14 cellular contexts compared by ENCODE assay signal in the genomic region with DNA sequence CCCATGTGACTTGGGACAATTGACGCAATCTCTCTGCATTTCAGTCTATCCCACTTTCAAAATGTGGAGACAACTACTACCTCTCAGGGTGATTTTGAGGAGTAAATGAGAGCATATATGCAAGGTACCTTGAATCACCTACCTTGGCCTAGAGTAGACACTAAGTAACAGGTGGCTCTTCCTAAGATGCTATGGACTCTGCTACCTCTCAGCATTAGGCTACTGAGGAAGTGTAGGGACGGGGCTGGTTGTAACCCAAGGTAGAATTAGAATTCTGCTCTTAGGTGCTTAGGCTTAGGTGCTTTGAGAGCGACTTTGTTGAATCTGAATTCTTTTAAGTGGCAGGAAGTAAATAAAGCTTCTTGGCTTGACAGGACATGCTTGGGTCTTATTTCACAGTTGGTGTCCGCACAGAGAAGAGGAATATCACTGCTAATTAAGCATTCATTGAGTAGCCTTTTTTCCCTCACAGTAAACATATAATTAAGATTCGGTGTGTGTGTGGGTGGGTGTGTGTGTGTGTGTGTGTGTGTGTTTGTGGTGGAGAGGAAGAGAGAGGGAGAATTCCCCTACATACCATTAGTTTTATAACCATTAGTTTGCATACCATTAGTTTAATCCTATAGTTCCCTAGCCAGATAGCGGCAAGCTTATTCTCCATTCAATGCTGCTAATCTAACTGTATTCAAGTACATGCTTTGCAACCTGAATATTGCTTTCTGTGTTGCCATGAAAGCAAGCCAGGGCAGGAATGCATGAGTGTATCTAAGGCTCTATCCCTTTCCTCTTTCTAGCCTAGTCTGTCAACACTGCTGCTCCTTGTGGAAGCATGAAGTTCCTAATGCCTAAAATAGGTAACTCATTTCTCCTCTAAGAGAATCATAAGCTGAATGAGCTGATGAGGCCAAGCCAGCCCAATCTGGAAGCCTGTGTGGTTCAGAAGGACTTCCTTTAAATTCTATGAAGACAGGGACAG.
A peak's percentile ranks its signal among the peaks of the same experiment; 100 is the strongest.
DNase-seq lines count a peak whose midpoint lies in the region; ATAC-seq and TF ChIP-seq lines count a peak whose summit lies in the region.
"Had no signal": no experiment of that assay in that cellular context is flagged by ENCODE, and none has a peak within 500 bp of the region (broad histone marks: within the 10 kb centered on the region; RNA-seq: fewer than 3 reads in every experiment).

No MANE protein-coding gene starts in this region.

- H3K9me3 Mint-ChIP-seq in T-cell (peaks cover 0 to 6% (median 6%) of the 10 kb centered on the region in 3 donors), endothelial cell (ENCODE audit: unreplicated experiment) (no peaks in the 10 kb centered on the region)
- H3K9me3 Mint-ChIP-seq in stimulated activated naive CD8-positive, alpha-beta T cell treated with anti-CD3 and anti-CD28 coated beads, Interleukin-15, amount 100 ng/mL, for 72 hours = peaks cover 10% of the 10 kb centered on the region in 2 donors
- H3K9me3 Mint-ChIP-seq: mesothelial cell of epicardium had no signal

- H3K4me1 Mint-ChIP-seq in T-cell = peaks cover 70 to 95% (median 83%) of the 10 kb centered on the region in 3 donors
- H3K4me1 Mint-ChIP-seq in endothelial cell (ENCODE audit: unreplicated experiment) = peaks cover 57% of the 10 kb centered on the region
- peaks cover 73% of the 10 kb centered on the region for H3K4me1 Mint-ChIP-seq in stimulated activated naive CD8-positive, alpha-beta T cell treated with anti-CD3 and anti-CD28 coated beads, Interleukin-15, amount 100 ng/mL, for 72 hours

- H3K27ac Mint-ChIP-seq in T-cell (peak overlapping the region; percentile 93 to 97), endothelial cell (ENCODE audit: unreplicated experiment) (peak overlapping the region; percentile 82)
- H3K27ac Mint-ChIP-seq in stimulated activated naive CD8-positive, alpha-beta T cell treated with anti-CD3 and anti-CD28 coated beads, Interleukin-15, amount 100 ng/mL, for 72 hours = peak overlapping the region; percentile 93 to 97
- H3K27ac Mint-ChIP-seq: B cell, mesothelial cell of epicardium had no signal

- TF ChIP-seq CTCF in endothelial cell (IDR thresholded peaks at IDR 0.05; ENCODE audit: unreplicated experiment) = no peak

- POLR2A ChIA-PET in T-cell (lab: Charles Lee) = interaction anchor here (0.8 to 1.5 kb wide), 4 partner anchors 10 to 22 kb away, joined by 3 to 4 read pairs (median 3); no protein-coding TSS in a partner anchor

- ATAC-seq in T-cell (replicated peaks in 1 of 4) (peak in 1 of 4 experiments; percentile 16), HG02798 (IDR thresholded peaks at IDR 0.05; ENCODE audit: poor library complexity, unreplicated experiment) (no peak), HG03439 (IDR thresholded peaks at IDR 0.05; ENCODE audit: unreplicated experiment) (no peak), HG02840 (IDR thresholded peaks at IDR 0.05; ENCODE audit: low FRiP score, unreplicated experiment) (no peak)
- peak; percentile 39 for ATAC-seq in stimulated activated naive CD8-positive, alpha-beta T cell treated with anti-CD3 and anti-CD28 coated beads, Interleukin-15, amount 100 ng/mL, for 72 hours

- peak overlapping the region; percentile 92 to 96 (median 93) for H3K4me3 Mint-ChIP-seq in T-cell
- peak overlapping the region; percentile 47 for H3K4me3 Mint-ChIP-seq in endothelial cell (ENCODE audit: unreplicated experiment)
- H3K4me3 Mint-ChIP-seq in stimulated activated naive CD8-positive, alpha-beta T cell treated with anti-CD3 and anti-CD28 coated beads, Interleukin-15, amount 100 ng/mL, for 72 hours = peak overlapping the region; percentile 96
- H3K4me3 Mint-ChIP-seq: B cell, mesothelial cell of epicardium had no signal

- CTCF ChIA-PET in T-cell (lab: Charles Lee) = interaction anchor here (0.6 to 1.7 kb wide), 5 partner anchors 8 to 34 kb away, joined by 3 to 6 read pairs (median 3); no protein-coding TSS in a partner anchor

- H3K36me3 Mint-ChIP-seq in T-cell (peaks cover 44% of the 10 kb centered on the region), endothelial cell (ENCODE audit: low read depth, unreplicated experiment) (no peaks in the 10 kb centered on the region)
- H3K36me3 Mint-ChIP-seq: mesothelial cell of epicardium had no signal

- DNase-seq in activated naive CD4-positive, alpha-beta T cell treated with Interleukin-2 at 50 U/mL for 16 hours = peak; percentile 37
- no peak for DNase-seq in activated naive CD4-positive, alpha-beta T cell (lab: John Stamatoyannopoulos, UW)
- no peak for DNase-seq in T-cell
- no peak for DNase-seq in endothelial cell (ENCODE audit: low spot score)
- DNase-seq in stimulated activated naive CD8-positive, alpha-beta T cell treated with anti-CD3 and anti-CD28 coated beads, Interleukin-15, amount 100 ng/mL, for 72 hours = no peak
- DNase-seq: GM23248, NCI-H2081 treated with DMSO at 0.1 percent for 48 hours, T-helper 9 cell, trophoblast cell had no signal

- H3K27me3 Mint-ChIP-seq in T-cell = no peaks in the 10 kb centered on the region
- peaks cover 2% of the 10 kb centered on the region for H3K27me3 Mint-ChIP-seq in endothelial cell (ENCODE audit: unreplicated experiment)
- H3K27me3 Mint-ChIP-seq in stimulated activated naive CD8-positive, alpha-beta T cell treated with anti-CD3 and anti-CD28 coated beads, Interleukin-15, amount 100 ng/mL, for 72 hours = no peaks in the 10 kb centered on the region
